1 cellular context compared by ENCODE assay signal in genomic region chr6:7267521-7268091, GRCh38.
TF ChIP-seq lines count a peak whose summit lies in the region.

No MANE protein-coding gene starts in this region.

TF ChIP-seq in HepG2, 621 proteins besides CTCF, POLR2A, EP300 and RAD21 (continued from another document):
- TF ChIP-seq XRCC5 (optimal IDR thresholded peaks at IDR 0.05; ENCODE audit: low read length) (no peak), ZNF691 (CRISPR knock-in tag; IDR thresholded peaks at IDR 0.05; ENCODE audit: borderline replicate concordance, low read depth) (no peak), ZNF687 (CRISPR knock-in tag; IDR thresholded peaks at IDR 0.05) (peak; percentile 31; the same call in 1 of the 2 replicates), HOXD1 (CRISPR knock-in tag; IDR thresholded peaks at IDR 0.05) (no peak), FOSL2 (CRISPR knock-in tag; IDR thresholded peaks at IDR 0.05) (peak; percentile 47; the same call in 1 of the 2 replicates)
